ENCODE assay signal across 1 cellular context in genomic region chr10:28302668-28303488, GRCh38.
TF ChIP-seq lines count a peak whose summit lies in the region.

Gene MPP7, minus strand, starts transcription at chr10:28303064. Its CDS starts 64,460 bp downstream, at chr10:28238604.

TF ChIP-seq in K562, 482 proteins besides CTCF, POLR2A, EP300 and RAD21 (continued from another document and continues in another):
- peak; percentile 79 for TF ChIP-seq PKNOX1 (IDR thresholded peaks at IDR 0.05)
- TF ChIP-seq NRF1 (conservative IDR thresholded peaks at IDR 0.05 in 1 of 2, IDR thresholded peaks at IDR 0.05 in 1 of 2): peak; percentile 48 to 53
- no peak for TF ChIP-seq SOX6 (IDR thresholded peaks at IDR 0.05)
- peak; percentile 43 for TF ChIP-seq RBBP5 (IDR thresholded peaks at IDR 0.05; ENCODE audit: borderline replicate concordance, insufficient read depth, low read length, poor library complexity, severe bottlenecking)
- peak; percentile 58; the same call in 1 of the 2 replicates for TF ChIP-seq FOXM1 (IDR thresholded peaks at IDR 0.05; ENCODE audit: low read depth)
- TF ChIP-seq FOXM1 (CRISPR knock-in tag; IDR thresholded peaks at IDR 0.05; ENCODE audit: low read depth): no peak
- TF ChIP-seq, protein P1, sequence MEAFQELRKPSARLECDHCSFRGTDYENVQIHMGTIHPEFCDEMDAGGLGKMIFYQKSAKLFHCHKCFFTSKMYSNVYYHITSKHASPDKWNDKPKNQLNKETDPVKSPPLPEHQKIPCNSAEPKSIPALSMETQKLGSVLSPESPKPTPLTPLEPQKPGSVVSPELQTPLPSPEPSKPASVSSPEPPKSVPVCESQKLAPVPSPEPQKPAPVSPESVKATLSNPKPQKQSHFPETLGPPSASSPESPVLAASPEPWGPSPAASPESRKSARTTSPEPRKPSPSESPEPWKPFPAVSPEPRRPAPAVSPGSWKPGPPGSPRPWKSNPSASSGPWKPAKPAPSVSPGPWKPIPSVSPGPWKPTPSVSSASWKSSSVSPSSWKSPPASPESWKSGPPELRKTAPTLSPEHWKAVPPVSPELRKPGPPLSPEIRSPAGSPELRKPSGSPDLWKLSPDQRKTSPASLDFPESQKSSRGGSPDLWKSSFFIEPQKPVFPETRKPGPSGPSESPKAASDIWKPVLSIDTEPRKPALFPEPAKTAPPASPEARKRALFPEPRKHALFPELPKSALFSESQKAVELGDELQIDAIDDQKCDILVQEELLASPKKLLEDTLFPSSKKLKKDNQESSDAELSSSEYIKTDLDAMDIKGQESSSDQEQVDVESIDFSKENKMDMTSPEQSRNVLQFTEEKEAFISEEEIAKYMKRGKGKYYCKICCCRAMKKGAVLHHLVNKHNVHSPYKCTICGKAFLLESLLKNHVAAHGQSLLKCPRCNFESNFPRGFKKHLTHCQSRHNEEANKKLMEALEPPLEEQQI (IDR thresholded peaks at IDR 0.05): no peak
- TF ChIP-seq KDM5B (IDR thresholded peaks at IDR 0.05; ENCODE audit: insufficient replicate concordance, low read depth, low read length): no peak
- no peak for TF ChIP-seq RBM14 (IDR thresholded peaks at IDR 0.05; ENCODE audit: borderline replicate concordance, insufficient read depth, low read depth, low read length)
- peak; percentile 75 for TF ChIP-seq CXXC5 (CRISPR knock-in tag; IDR thresholded peaks at IDR 0.05)
- peak; percentile 11 for TF ChIP-seq SP2 (IDR thresholded peaks at IDR 0.05; ENCODE audit: extremely low read depth, low read depth, low read length, poor library complexity, severe bottlenecking)
- TF ChIP-seq HMGN3 (IDR thresholded peaks at IDR 0.05; ENCODE audit: borderline replicate concordance, extremely low read depth, insufficient read length, low read depth, low read length): peak; percentile 46
- 0 out of 2 replicates have a peak, but pooled peaks have one; percentile 23 for TF ChIP-seq PHF8 (IDR thresholded peaks at IDR 0.05; ENCODE audit: borderline replicate concordance, low read length)
- TF ChIP-seq, protein P2, sequence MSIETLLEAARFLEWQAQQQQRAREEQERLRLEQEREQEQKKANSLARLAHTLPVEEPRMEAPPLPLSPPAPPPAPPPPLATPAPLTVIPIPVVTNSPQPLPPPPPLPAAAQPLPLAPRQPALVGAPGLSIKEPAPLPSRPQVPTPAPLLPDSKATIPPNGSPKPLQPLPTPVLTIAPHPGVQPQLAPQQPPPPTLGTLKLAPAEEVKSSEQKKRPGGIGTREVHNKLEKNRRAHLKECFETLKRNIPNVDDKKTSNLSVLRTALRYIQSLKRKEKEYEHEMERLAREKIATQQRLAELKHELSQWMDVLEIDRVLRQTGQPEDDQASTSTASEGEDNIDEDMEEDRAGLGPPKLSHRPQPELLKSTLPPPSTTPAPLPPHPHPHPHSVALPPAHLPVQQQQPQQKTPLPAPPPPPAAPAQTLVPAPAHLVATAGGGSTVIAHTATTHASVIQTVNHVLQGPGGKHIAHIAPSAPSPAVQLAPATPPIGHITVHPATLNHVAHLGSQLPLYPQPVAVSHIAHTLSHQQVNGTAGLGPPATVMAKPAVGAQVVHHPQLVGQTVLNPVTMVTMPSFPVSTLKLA (conservative IDR thresholded peaks at IDR 0.05): peak in 1 of 2 experiments; percentile 23; a peak in 1 of 4 replicates
- TF ChIP-seq ZBTB7A (IDR thresholded peaks at IDR 0.05; ENCODE audit: borderline replicate concordance, control insufficient read depth, low read depth, low read length): peak; percentile 16; the same call in 1 of the 2 replicates
- TF ChIP-seq BMI1 (IDR thresholded peaks at IDR 0.05; ENCODE audit: low read length): no peak
- TF ChIP-seq, protein P3, sequence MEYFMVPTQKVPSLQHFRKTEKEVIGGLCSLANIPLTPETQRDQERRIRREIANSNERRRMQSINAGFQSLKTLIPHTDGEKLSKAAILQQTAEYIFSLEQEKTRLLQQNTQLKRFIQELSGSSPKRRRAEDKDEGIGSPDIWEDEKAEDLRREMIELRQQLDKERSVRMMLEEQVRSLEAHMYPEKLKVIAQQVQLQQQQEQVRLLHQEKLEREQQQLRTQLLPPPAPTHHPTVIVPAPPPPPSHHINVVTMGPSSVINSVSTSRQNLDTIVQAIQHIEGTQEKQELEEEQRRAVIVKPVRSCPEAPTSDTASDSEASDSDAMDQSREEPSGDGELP (CRISPR knock-in tag; IDR thresholded peaks at IDR 0.05; ENCODE audit: borderline replicate concordance): peak; percentile 15; the same call in 1 of the 2 replicates
- no peak for TF ChIP-seq FOXJ3 (CRISPR knock-in tag; IDR thresholded peaks at IDR 0.05)
- TF ChIP-seq ESRRA (IDR thresholded peaks at IDR 0.05; ENCODE audit: borderline replicate concordance, low read depth): peak; percentile 37; the same call in 1 of the 2 replicates
- peak; percentile 75 for TF ChIP-seq NEUROD1 (IDR thresholded peaks at IDR 0.05; ENCODE audit: borderline replicate concordance, low read depth, low read length, partially characterized antibody)
- TF ChIP-seq POLR2G (IDR thresholded peaks at IDR 0.05; ENCODE audit: low read depth, low read length): peak; percentile 48; the same call in 1 of the 2 replicates
- TF ChIP-seq E2F1 (CRISPR knock-in tag; IDR thresholded peaks at IDR 0.05): no peak
- peak; percentile 85 for TF ChIP-seq FOS (IDR thresholded peaks at IDR 0.05; ENCODE audit: extremely low read depth, insufficient read length)
- TF ChIP-seq MXD1 (CRISPR knock-in tag; IDR thresholded peaks at IDR 0.05; ENCODE audit: borderline replicate concordance, poor library complexity, severe bottlenecking): no peak
- peak; percentile 62 to 86; a peak in 3 of 4 replicates for TF ChIP-seq UBTF (IDR thresholded peaks at IDR 0.05; ENCODE audit: borderline replicate concordance in 1 of 2, low read depth in 2 of 2, low read length in 2 of 2)
- TF ChIP-seq, protein P4, sequence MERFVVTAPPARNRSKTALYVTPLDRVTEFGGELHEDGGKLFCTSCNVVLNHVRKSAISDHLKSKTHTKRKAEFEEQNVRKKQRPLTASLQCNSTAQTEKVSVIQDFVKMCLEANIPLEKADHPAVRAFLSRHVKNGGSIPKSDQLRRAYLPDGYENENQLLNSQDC (CRISPR knock-in tag; IDR thresholded peaks at IDR 0.05): no peak
- peak; percentile 53; the same call in 1 of the 2 replicates for TF ChIP-seq THAP12 (CRISPR knock-in tag; IDR thresholded peaks at IDR 0.05)
- TF ChIP-seq CREB1 (IDR thresholded peaks at IDR 0.05): peak; percentile 42; the same call in 1 of the 2 replicates
- no peak for TF ChIP-seq CREB1 (CRISPR knock-in tag; IDR thresholded peaks at IDR 0.05)
- TF ChIP-seq NONO (IDR thresholded peaks at IDR 0.05; ENCODE audit: low read depth in 2 of 2, low read length in 1 of 2): peak in 1 of 2 experiments; percentile 36; a peak in 1 of 4 replicates
- no peak for TF ChIP-seq SRSF7 (optimal IDR thresholded peaks at IDR 0.05; ENCODE audit: low read depth, low read length)
- TF ChIP-seq FOSL1 (tag; conservative IDR thresholded peaks at IDR 0.05): 0 out of 2 replicates have a peak, but pooled peaks have one; percentile 8
- TF ChIP-seq SIN3B (IDR thresholded peaks at IDR 0.05; ENCODE audit: low read depth): no peak
- TF ChIP-seq HNRNPLL (IDR thresholded peaks at IDR 0.05; ENCODE audit: low read depth, low read length, poor library complexity, severe bottlenecking): peak; percentile 44
- peak; percentile 100 for TF ChIP-seq MAZ (CRISPR knock-in tag; conservative IDR thresholded peaks at IDR 0.05 in 1 of 2, IDR thresholded peaks at IDR 0.05 in 1 of 2)
- 0 out of 2 replicates have a peak, but pooled peaks have one; percentile 30 for TF ChIP-seq ATF7 (IDR thresholded peaks at IDR 0.05)
- TF ChIP-seq, protein P5, sequence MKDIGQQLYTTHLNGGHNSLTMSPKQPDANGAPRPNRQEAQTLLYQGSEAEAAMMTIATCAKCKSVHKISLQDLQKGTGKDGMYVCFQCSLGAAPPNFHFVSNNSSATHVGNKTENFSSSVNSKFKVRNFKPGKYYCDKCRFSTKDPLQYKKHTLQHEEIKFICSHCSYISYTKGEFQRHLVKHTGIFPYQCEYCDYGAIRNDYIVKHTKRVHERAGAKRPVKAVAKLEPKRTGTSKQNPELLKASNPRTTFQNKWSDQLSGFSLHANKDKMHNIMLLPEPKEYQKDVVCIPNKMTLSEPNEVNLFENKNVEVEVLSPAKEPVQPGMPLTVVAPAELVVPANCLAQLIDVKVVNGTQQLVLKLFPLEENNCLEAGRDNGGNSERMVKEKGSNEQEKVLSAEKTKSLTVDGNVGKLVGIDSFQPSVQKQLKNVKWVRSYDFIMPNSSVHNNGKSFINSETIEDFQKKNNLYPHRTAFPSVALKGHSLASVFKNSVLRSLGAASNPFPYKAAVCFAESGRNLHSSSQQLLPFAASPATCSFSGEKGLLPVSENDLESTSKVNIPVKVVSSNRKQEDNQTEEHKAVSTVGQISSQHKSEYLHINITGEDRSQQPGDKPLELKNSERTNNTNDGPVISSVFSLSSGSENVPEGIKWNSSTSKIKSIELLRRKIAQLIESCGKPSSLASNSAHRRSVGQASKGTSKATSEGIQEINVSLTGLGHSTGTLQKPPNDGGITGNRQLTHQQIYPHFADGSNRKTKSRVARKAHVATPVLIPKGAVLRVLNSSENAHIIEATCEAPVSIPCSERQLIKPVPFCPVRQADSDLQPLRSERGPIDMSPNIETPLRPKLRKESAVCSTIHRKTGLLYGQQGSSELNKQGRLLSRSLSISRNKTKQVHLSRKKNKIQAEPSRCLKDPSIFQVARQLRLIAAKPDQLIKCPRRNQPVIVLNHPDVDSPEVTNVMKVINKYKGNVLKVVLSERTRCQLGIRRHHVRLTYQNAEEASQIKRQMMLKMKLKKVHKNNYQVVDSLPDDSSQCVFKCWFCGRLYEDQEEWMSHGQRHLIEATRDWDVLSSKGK (CRISPR knock-in tag; IDR thresholded peaks at IDR 0.05): no peak
- peak; percentile 100 for TF ChIP-seq SP1 (CRISPR knock-in tag; IDR thresholded peaks at IDR 0.05)
